Comparison of ENCODE assay signal across 12 cellular contexts in genomic region chr12:76449572-76449971, GRCh38.
DNase-seq lines count a peak whose midpoint lies in the region; ATAC-seq and TF ChIP-seq lines count a peak whose summit lies in the region.
"Had no signal": no experiment of that assay in that cellular context is flagged by ENCODE, and none has a peak within 500 bp of the region (broad histone marks: within the 10 kb centered on the region; RNA-seq: fewer than 3 reads in every experiment).

No MANE protein-coding gene starts in this region.

- peak; percentile 36 to 69 (median 66) for ATAC-seq in psoas muscle

- H3K4me3 ChIP-seq in epithelial cell of proximal tubule (ENCODE audit: low read depth, low read length) (no peak overlapping the region), psoas muscle (no peak overlapping the region), dorsolateral prefrontal cortex (no peak overlapping the region)
- H3K4me3 ChIP-seq: ovary had no signal

- H3K27ac ChIP-seq in psoas muscle (no peak overlapping the region), dorsolateral prefrontal cortex (no peak overlapping the region)
- H3K27ac ChIP-seq: ovary had no signal

- H3K27me3 ChIP-seq in psoas muscle (ENCODE audit: insufficient read depth in 3 of 3, low read length in 2 of 3) (no peaks in the 10 kb centered on the region), dorsolateral prefrontal cortex (no peaks in the 10 kb centered on the region)
- H3K27me3 ChIP-seq: ovary had no signal

- 73 to 87% (median 85%) methylated on average over 2 of the region's 2 CpGs for WGBS in psoas muscle, 3 donors

- no peaks in the 10 kb centered on the region for H3K9me3 ChIP-seq in psoas muscle
- H3K9me3 ChIP-seq: ovary had no signal

- DNase-seq in NCI-H526 (lab: John Stamatoyannopoulos, UW) (peak; percentile 21 to 46), NCI-H526 treated with DMSO at 0.1 percent for 48 hours (lab: John Stamatoyannopoulos, UW) (no peak), NCI-H460 (ENCODE audit: extremely low read depth, low read depth) (peak; percentile 38), epithelial cell of proximal tubule (ENCODE audit: low read depth) (peak; percentile 22), psoas muscle (no peak), cerebellar nuclear complex (lab: John Stamatoyannopoulos, UW) (no peak), dorsolateral prefrontal cortex (no peak)
- DNase-seq in stimulated activated naive CD4-positive, alpha-beta T cell (lab: John Stamatoyannopoulos, UW), result no peak
- DNase-seq: activated naive CD8-positive, alpha-beta T cell treated with anti-CD3 and anti-CD28 coated beads, Interleukin-2, amount 10 ng/mL, durations not matched to agents 7 days and 5 days; NCI-H510A treated with DMSO at 0.1 percent for 48 hours; ovary; T-helper 9 cell had no signal

- H3K36me3 ChIP-seq in psoas muscle (ENCODE audit: insufficient read depth in 1 of 2, low read depth in 1 of 2), result peaks cover 2 to 7% of the 10 kb centered on the region in 2 donors
- H3K36me3 ChIP-seq: ovary had no signal

- TF ChIP-seq CTCF in epithelial cell of proximal tubule (conservative IDR thresholded peaks at IDR 0.05; ENCODE audit: low read depth, low read length), result no peak
- no peak for TF ChIP-seq CTCF in psoas muscle (IDR thresholded peaks at IDR 0.05)
- no peak for TF ChIP-seq CTCF in dorsolateral prefrontal cortex (IDR thresholded peaks at IDR 0.05 in 54 of 56, conservative IDR thresholded peaks at IDR 0.05 in 2 of 56; ENCODE audit: low read depth in 1 of 56, partially characterized antibody in 56 of 56)

- intact Hi-C loops in psoas muscle (cut with DNase I), result no loop called here
- intact Hi-C loops in dorsolateral prefrontal cortex (cut with DNase I), result no loop called here

- peaks cover 18% of the 10 kb centered on the region for H3K4me1 ChIP-seq in psoas muscle

Comparison
In these comparisons a context has a peak if more than half of its experiments do, and no peak if none do; other contexts are left out.
1. DNase-seq: peak in NCI-H526 (2 of 2), NCI-H460 (single experiment) and epithelial cell of proximal tubule (single experiment); none in NCI-H526 treated with DMSO at 0.1 percent for 48 hours (single experiment), psoas muscle (0 of 2), stimulated activated naive CD4-positive, alpha-beta T cell (0 of 6), cerebellar nuclear complex (0 of 2) and dorsolateral prefrontal cortex (0 of 10).